In genomic region chr2:170340693-170341068, GRCh38 we compare ENCODE assay signal across 1 cellular context.
TF ChIP-seq lines count a peak whose summit lies in the region.

No MANE protein-coding gene starts in this region.

TF ChIP-seq in H1, 55 proteins besides CTCF, POLR2A, EP300 and RAD21 (continued from another document):
- TF ChIP-seq CHD7 (IDR thresholded peaks at IDR 0.05; ENCODE audit: insufficient replicate concordance, low read length) (no peak), TCF12 (IDR thresholded peaks at IDR 0.05; ENCODE audit: low read depth, low read length) (no peak), TBP (IDR thresholded peaks at IDR 0.05; ENCODE audit: low read depth, low read length) (no peak), SP4 (IDR thresholded peaks at IDR 0.05; ENCODE audit: low read length) (no peak), SP2 (IDR thresholded peaks at IDR 0.05; ENCODE audit: low read length) (no peak), GABPA (IDR thresholded peaks at IDR 0.05; ENCODE audit: borderline replicate concordance, insufficient read depth, low read length) (no peak), CTBP2 (IDR thresholded peaks at IDR 0.05; ENCODE audit: borderline replicate concordance, insufficient read depth, insufficient read length, low read length) (no peak), NRF1 (IDR thresholded peaks at IDR 0.05; ENCODE audit: low read depth, low read length) (no peak), JUN (IDR thresholded peaks at IDR 0.05; ENCODE audit: low read depth, low read length) (no peak), KDM4A (IDR thresholded peaks at IDR 0.05; ENCODE audit: low read depth, low read length, severe bottlenecking) (no peak)
TF ChIP-seq in H1: peak in this region for 0.
